Comparison of ENCODE assay signal across 8 cellular contexts in the genomic region with DNA sequence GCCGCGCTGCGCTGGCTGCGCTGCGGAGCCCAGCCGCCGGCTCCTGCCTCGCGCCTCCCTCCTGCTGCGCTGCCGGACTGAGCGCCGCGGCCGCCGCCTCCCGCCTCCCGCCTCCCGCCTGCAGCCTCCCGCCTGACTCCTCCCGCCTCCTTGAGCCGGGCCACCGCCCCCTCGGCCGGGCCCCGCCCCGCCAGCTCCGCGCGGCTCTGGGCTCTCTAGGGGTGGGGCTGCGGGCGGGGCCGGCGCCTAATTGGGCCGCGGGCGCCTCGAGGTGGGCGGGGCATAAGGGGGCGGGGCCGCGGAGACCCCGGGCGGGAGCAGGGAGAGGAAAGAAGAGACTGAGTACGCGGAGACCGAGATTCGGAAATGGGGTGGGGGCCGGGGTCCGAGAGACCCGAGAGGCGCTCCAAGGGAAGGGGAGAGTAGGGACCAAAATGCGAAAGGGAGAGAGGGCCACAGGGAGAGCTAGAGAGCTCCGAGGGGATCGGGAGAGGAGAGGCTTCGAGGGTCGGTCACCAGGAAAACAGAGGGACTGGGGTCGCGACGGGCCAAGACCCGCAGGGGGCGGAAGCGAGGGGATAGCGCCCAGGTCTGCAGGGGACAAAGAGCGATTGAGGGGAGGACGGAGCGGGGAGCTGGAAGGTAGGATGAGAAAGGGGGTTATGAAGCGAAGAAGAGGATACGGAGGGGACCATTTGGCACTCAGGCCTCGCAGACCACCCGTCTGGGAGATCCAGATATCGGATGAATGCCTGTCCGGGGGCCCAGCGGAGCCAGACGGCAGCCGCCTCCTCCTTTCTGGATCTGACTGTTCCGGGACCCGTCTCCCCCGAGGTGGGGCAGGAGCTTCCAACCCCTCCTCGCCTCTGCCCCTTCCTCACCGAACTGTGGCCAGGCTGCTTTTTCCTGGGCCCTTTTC. TPM values are rescaled to one million over a fixed set of nuclear protein-coding genes. Genes with fewer than 3 reads are reported as not detected.
DNase-seq lines count a peak whose midpoint lies in the region; ATAC-seq and TF ChIP-seq lines count a peak whose summit lies in the region.

Gene C1QL1, minus strand, starts transcription at position 79 of the 919 bp plus-strand sequence. CDS start 255 bp downstream, outside the sequence.

- H3K27me3 ChIP-seq in kidney epithelial cell (ENCODE audit: control insufficient read depth, insufficient read depth, low read length), result peaks cover 47% of the 10 kb centered on the region

- H3K36me3 ChIP-seq in kidney epithelial cell (ENCODE audit: control insufficient read depth, insufficient read depth, low read length), result no peaks in the 10 kb centered on the region

- peak; percentile 66 for ATAC-seq in HG03095 (IDR thresholded peaks at IDR 0.05; ENCODE audit: unreplicated experiment)
- peak; percentile 74 to 81 for ATAC-seq in activated CD4-positive, CD25-positive, alpha-beta regulatory T cell treated with anti-CD3 and anti-CD28 coated beads, Interleukin-2, amount 50 U/mL, for 24 hours

- DNase-seq in NCI-H1417 (lab: John Stamatoyannopoulos, UW), result peak; percentile 92 to 95 (median 93)
- DNase-seq in NCI-H1417 treated with DMSO at 0.1 percent for 48 hours (lab: John Stamatoyannopoulos, UW), result no peak
- peak; percentile 85 for DNase-seq in NCI-H2171 treated with DMSO at 0.1 percent for 48 hours (lab: John Stamatoyannopoulos, UW)
- peak; percentile 74 for DNase-seq in central memory CD4-positive, alpha-beta T cell
- no peak for DNase-seq in kidney epithelial cell (ENCODE audit: low read depth)
- DNase-seq in stimulated activated CD4-positive, alpha-beta T cell treated with anti-CD3 and anti-CD28 coated beads, Interleukin-15, amount 100 ng/mL, for 1 hour (ENCODE audit: low read depth in 1 of 2, low spot score in 1 of 2), result peak; percentile 71 to 88

- H3K4me3 ChIP-seq in kidney epithelial cell (ENCODE audit: low read depth, low read length), result peak within 1 kb of the TSS; percentile 39

- TF ChIP-seq CTCF in kidney epithelial cell (IDR thresholded peaks at IDR 0.05; ENCODE audit: insufficient read depth, low read length, poor library complexity, severe bottlenecking), result no peak

RNA-seq across cellular contexts. Expression of gene C1QL1, which starts in this region (rescaled TPM):
- total RNA-seq in kidney epithelial cell, result 0.08 TPM in 1 of 2 replicates, not detected in the other

Comparison
In these comparisons a context has a peak if more than half of its experiments do, and no peak if none do; other contexts are left out.
1. DNase-seq: peak in NCI-H1417 (3 of 3), NCI-H2171 treated with DMSO at 0.1 percent for 48 hours (single experiment), central memory CD4-positive, alpha-beta T cell (single experiment) and stimulated activated CD4-positive, alpha-beta T cell treated with anti-CD3 and anti-CD28 coated beads, Interleukin-15, amount 100 ng/mL, for 1 hour (2 of 2); none in NCI-H1417 treated with DMSO at 0.1 percent for 48 hours (single experiment) and kidney epithelial cell (single experiment).